21 cellular contexts compared by ENCODE assay signal in genomic region chr1:164466429-164466828, GRCh38.
DNase-seq lines count a peak whose midpoint lies in the region; ATAC-seq, FAIRE-seq and TF ChIP-seq lines count a peak whose summit lies in the region.
"Had no signal": no experiment of that assay in that cellular context is flagged by ENCODE, and none has a peak within 500 bp of the region (broad histone marks: within the 10 kb centered on the region; RNA-seq: fewer than 3 reads in every experiment).

No MANE protein-coding gene starts in this region.

- POLR2A ChIA-PET in MCF 10A (lab: Yijun Ruan, JAX): no interaction called here
- POLR2A ChIA-PET in HepG2 (lab: Yijun Ruan, JAX): no interaction called here

- BruUV-seq in MCF 10A (replicated peaks; lab: Mats Ljungman, UMichigan) (no TSS peak), mammary epithelial cell (replicated peaks; lab: Mats Ljungman, UMichigan) (no TSS peak), HepG2 (replicated peaks; lab: Mats Ljungman, UMichigan) (no TSS peak)

- no peaks in the 10 kb centered on the region for H4K20me1 ChIP-seq in mammary epithelial cell (ENCODE audit: insufficient read depth, low read length)
- no peaks in the 10 kb centered on the region for H4K20me1 ChIP-seq in HepG2 (ENCODE audit: insufficient read depth, low read length)

- H3K36me3 ChIP-seq in mammary epithelial cell (ENCODE audit: insufficient read depth, low read length) (no peaks in the 10 kb centered on the region), HepG2 (replicated peaks in 1 of 2; ENCODE audit: control insufficient read depth in 1 of 2, insufficient read depth in 2 of 2, low read length in 2 of 2) (no peaks in the 10 kb centered on the region)

- no peak overlapping the region for H2AFZ ChIP-seq in mammary epithelial cell (ENCODE audit: low read depth, low read length)
- H2AFZ ChIP-seq in HepG2 (ENCODE audit: low read length): no peak overlapping the region

- no peaks in the 10 kb centered on the region for H3K4me1 Mint-ChIP-seq in MCF 10A (ENCODE audit: insufficient read depth, unreplicated experiment)

- TF ChIP-seq EP300 in HepG2 (IDR thresholded peaks at IDR 0.05; ENCODE audit: low read depth in 2 of 2, low read length in 2 of 2) (no peak), HepG2 (CRISPR knock-in tag; IDR thresholded peaks at IDR 0.05; ENCODE audit: borderline replicate concordance) (no peak)

- CTCF ChIA-PET in MCF 10A (lab: Yijun Ruan, JAX) (no interaction called here), mammary epithelial cell (lab: Charles Lee; ENCODE audit: low non-redundant PET) (no interaction called here), HepG2 (lab: Yijun Ruan, JAX; ENCODE audit: low intra/inter-chr PET ratio, low total read pairs) (no interaction called here)

- TF ChIP-seq CTCF in MCF 10A (IDR thresholded peaks at IDR 0.05; ENCODE audit: unreplicated experiment): no peak
- TF ChIP-seq CTCF in mammary epithelial cell (conservative IDR thresholded peaks at IDR 0.05 in 1 of 2, IDR thresholded peaks at IDR 0.05 in 1 of 2; ENCODE audit: extremely low read depth in 1 of 2, insufficient read depth in 1 of 2, low read depth in 1 of 2, low read length in 2 of 2): no peak
- no peak for TF ChIP-seq CTCF in epithelial cell of esophagus (IDR thresholded peaks at IDR 0.05; ENCODE audit: insufficient read depth, low read depth, low read length, missing control alignments)
- no peak for TF ChIP-seq CTCF in HepG2 (CRISPR knock-in tag; IDR thresholded peaks at IDR 0.05)

- H3K27me3 Mint-ChIP-seq in MCF 10A (ENCODE audit: insufficient read depth, unreplicated experiment): no peaks in the 10 kb centered on the region
- H3K27me3 Mint-ChIP-seq: CD4-positive, alpha-beta T cell had no signal

- no peak for ATAC-seq in HepG2

- H3K4me1 ChIP-seq in mammary epithelial cell (ENCODE audit: insufficient read depth, low read length) (no peaks in the 10 kb centered on the region), HepG2 (ENCODE audit: insufficient read depth, low read length) (no peaks in the 10 kb centered on the region)
- H3K4me1 ChIP-seq: Caco-2 had no signal

- H3K4me3 Mint-ChIP-seq in MCF 10A (ENCODE audit: unreplicated experiment): no peak overlapping the region
- H3K4me3 Mint-ChIP-seq: CD4-positive, alpha-beta T cell; HFFc6 had no signal

- H3K79me2 ChIP-seq in mammary epithelial cell (ENCODE audit: insufficient read depth, low read length) (no peaks in the 10 kb centered on the region), HepG2 (ENCODE audit: insufficient read depth, low read length) (no peaks in the 10 kb centered on the region)

- H3K4me2 ChIP-seq in mammary epithelial cell (ENCODE audit: insufficient read depth, low read depth, low read length) (no peak overlapping the region), HepG2 (ENCODE audit: low read depth, low read length) (no peak overlapping the region)

- intact Hi-C loops in MCF 10A (cut with micrococcal nuclease): no loop called here
- intact Hi-C loops in mammary epithelial cell (cut with micrococcal nuclease): no loop called here
- intact Hi-C loops in HepG2 (cut with micrococcal nuclease; ENCODE audit: unreplicated experiment): no loop called here

- H3K27ac Mint-ChIP-seq in MCF 10A (ENCODE audit: low read depth, unreplicated experiment): no peak overlapping the region
- H3K27ac Mint-ChIP-seq: CD4-positive, alpha-beta T cell; HFFc6 had no signal

- H3K27me3 ChIP-seq in mammary epithelial cell (ENCODE audit: insufficient read depth, low read length) (no peaks in the 10 kb centered on the region), HepG2 (ENCODE audit: control insufficient read depth in 1 of 2, insufficient read depth in 2 of 2, low read length in 2 of 2) (no peaks in the 10 kb centered on the region)

- H3K36me3 Mint-ChIP-seq in MCF 10A (ENCODE audit: insufficient read depth, unreplicated experiment): no peaks in the 10 kb centered on the region

- in situ Hi-C loops in mammary epithelial cell (cut with MboI; ENCODE audit: low sequenced_read_pairs in 2 of 2): no loop called here
- in situ Hi-C loops in HepG2 (cut with HindIII; ENCODE audit: extremely low pct_ligation_motif_present, low pct_unique_long_range_greater_than_20kb): no loop called here

- H3K4me3 ChIP-seq in mammary epithelial cell (replicated peaks in 1 of 3; ENCODE audit: insufficient read depth in 1 of 3, low read depth in 2 of 3, low read length in 3 of 3): no peak overlapping the region
- H3K4me3 ChIP-seq in epithelial cell of esophagus (ENCODE audit: low read length): no peak overlapping the region
- H3K4me3 ChIP-seq in HepG2 (replicated peaks in 1 of 3; ENCODE audit: insufficient read depth in 1 of 3, low read depth in 2 of 3, low read length in 3 of 3): no peak overlapping the region
- H3K4me3 ChIP-seq: SK-N-MC had no signal

- no peak overlapping the region for H3K27ac ChIP-seq in mammary epithelial cell (ENCODE audit: insufficient read depth, low read depth, low read length)
- H3K27ac ChIP-seq in HepG2 (ENCODE audit: extremely low read length, insufficient read depth, low read length): no peak overlapping the region
- H3K27ac ChIP-seq: SK-N-MC had no signal

- no peak for TF ChIP-seq POLR2A in HepG2 (IDR thresholded peaks at IDR 0.05; ENCODE audit: insufficient read depth in 1 of 2, low read depth in 2 of 2, low read length in 2 of 2)

- H3K9ac ChIP-seq in mammary epithelial cell (ENCODE audit: insufficient read depth, low read length): no peak overlapping the region
- H3K9ac ChIP-seq in HepG2 (ENCODE audit: insufficient read depth, low read depth, low read length): no peak overlapping the region

- H3K9me3 ChIP-seq in mammary epithelial cell (replicated peaks; ENCODE audit: insufficient read depth, low read length) (no peaks in the 10 kb centered on the region), HepG2 (ENCODE audit: low read length) (peaks cover 61% of the 10 kb centered on the region)
- H3K9me3 ChIP-seq: Caco-2 had no signal

- 71% methylated on average over 5 of the region's 5 CpGs for WGBS in mammary epithelial cell (ENCODE audit: low coverage, missing lambda C conversion rate)
- WGBS in HepG2 (ENCODE audit: low lambda C conversion rate): 62% methylated on average over 5 of the region's 5 CpGs

- dilution Hi-C loops in mammary epithelial cell (cut with HindIII; ENCODE audit: low sequenced_read_pairs): no loop called here

- DNase-seq in MCF 10A (ENCODE audit: unreplicated experiment) (peak; percentile 37), mammary epithelial cell (no peak), RKO (ENCODE audit: low spot score) (peak; percentile 19), epithelial cell of esophagus (ENCODE audit: low read depth) (peak; percentile 18), HepG2 (ENCODE audit: low spot score) (no peak), HT-29 (ENCODE audit: low spot score) (no peak)
- DNase-seq in activated CD4-positive, alpha-beta T cell treated with anti-CD3 and anti-CD28 coated beads, Interleukin-2, amount 50 U/mL, for 4 hours: no peak
- no peak for DNase-seq in activated CD4-positive, alpha-beta T cell treated with anti-CD3 and anti-CD28 coated beads for 4 hours
- DNase-seq: 8988T; Caco-2; CD4-positive, alpha-beta T cell; DMS153; HFFc6; NCI-H1105 treated with DMSO at 0.1 percent for 48 hours; NCI-H187 treated with DMSO at 0.1 percent for 48 hours; NCI-H226; NCI-H524 treated with DMSO at 0.1 percent for 48 hours; SHP77 had no signal

- no peak for TF ChIP-seq RAD21 in HepG2 (CRISPR knock-in tag; IDR thresholded peaks at IDR 0.05)

- peaks cover 9% of the 10 kb centered on the region for H3K9me3 Mint-ChIP-seq in MCF 10A (ENCODE audit: unreplicated experiment)
- H3K9me3 Mint-ChIP-seq: HFFc6 had no signal

- FAIRE-seq in HepG2 (lab: Jason Lieb, UNC): no peak
- FAIRE-seq: GM12891, GM18507 had no signal

TF ChIP-seq in HepG2, 621 proteins besides CTCF, POLR2A, EP300 and RAD21 (continues in another document):
- TF ChIP-seq ELF3 (CRISPR knock-in tag; IDR thresholded peaks at IDR 0.05) (no peak), ZBTB26 (CRISPR knock-in tag; IDR thresholded peaks at IDR 0.05; ENCODE audit: borderline replicate concordance) (no peak), MBD4 (IDR thresholded peaks at IDR 0.05; ENCODE audit: borderline replicate concordance, low read length) (no peak), TFDP1 (CRISPR knock-in tag; IDR thresholded peaks at IDR 0.05; ENCODE audit: borderline replicate concordance) (no peak), ZNF431 (CRISPR knock-in tag; IDR thresholded peaks at IDR 0.05; ENCODE audit: borderline replicate concordance, low read depth) (no peak), ZNF563 (CRISPR knock-in tag; IDR thresholded peaks at IDR 0.05) (no peak), SNAI1 (CRISPR knock-in tag; IDR thresholded peaks at IDR 0.05; ENCODE audit: borderline replicate concordance) (no peak), GRHL1 (CRISPR knock-in tag; conservative IDR thresholded peaks at IDR 0.05) (no peak)

Comparison
In these comparisons a context has a peak if more than half of its experiments do, and no peak if none do; other contexts are left out.
1. DNase-seq: peak in MCF 10A (single experiment), RKO (single experiment) and epithelial cell of esophagus (single experiment); none in mammary epithelial cell (single experiment), activated CD4-positive, alpha-beta T cell treated with anti-CD3 and anti-CD28 coated beads, Interleukin-2, amount 50 U/mL, for 4 hours (0 of 2), HepG2 (single experiment), HT-29 (single experiment) and activated CD4-positive, alpha-beta T cell treated with anti-CD3 and anti-CD28 coated beads for 4 hours (0 of 2).